Comparison of ENCODE assay signal across 13 cellular contexts in the genomic region with DNA sequence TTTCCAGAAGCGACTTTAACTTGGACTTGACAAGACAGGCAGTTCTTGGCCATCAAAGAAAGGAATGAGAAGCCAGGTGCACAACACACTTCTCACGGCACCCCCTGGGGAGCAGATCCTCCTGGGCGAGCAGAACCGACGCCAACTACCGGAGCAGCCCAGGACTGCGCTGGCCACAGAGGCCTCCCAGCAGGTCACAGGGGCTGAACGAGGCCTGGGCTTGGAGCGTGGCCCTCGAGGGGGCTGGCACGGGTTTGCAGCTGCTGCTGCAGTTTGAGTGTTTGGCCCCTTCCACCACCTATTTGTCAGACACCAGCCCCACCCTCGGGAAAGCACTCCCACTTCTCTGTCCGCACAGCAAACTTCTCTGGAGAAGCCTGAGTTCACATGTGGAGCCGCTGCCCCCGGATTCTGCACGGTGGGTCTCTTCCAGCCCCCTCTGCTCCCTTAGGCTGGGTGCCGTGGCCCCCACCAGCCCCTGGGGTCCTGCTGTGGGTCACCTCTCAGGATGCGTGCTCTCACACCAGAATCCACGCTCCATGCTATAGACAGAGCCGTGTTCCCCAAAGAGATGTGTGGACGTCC.
"Had no signal": no experiment of that assay in that cellular context is flagged by ENCODE, and none has a peak within 500 bp of the region (broad histone marks: within the 10 kb centered on the region; RNA-seq: fewer than 3 reads in every experiment).

No MANE protein-coding gene starts in this region.

- H3K27ac ChIP-seq: adrenal gland, transverse colon, vagina, WERI-Rb-1 had no signal

- H3K27me3 ChIP-seq: adrenal gland, transverse colon, vagina had no signal

- H3K9me3 ChIP-seq: adrenal gland, transverse colon, vagina had no signal

- H3K36me3 ChIP-seq: adrenal gland, transverse colon, vagina, WERI-Rb-1 had no signal

- H3K4me1 ChIP-seq: adrenal gland, transverse colon, vagina had no signal

- H3K4me3 ChIP-seq: adrenal gland, transverse colon, vagina had no signal

- DNase-seq: activated CD4-positive, alpha-beta T cell treated with anti-CD3 and anti-CD28 coated beads for 1 hour; activated CD4-positive, alpha-beta T cell treated with anti-CD3 and anti-CD28 coated beads, Interleukin-2, amount 50 U/mL, for 4 hours; activated gamma-delta T cell treated with Interleukin-2 at 50 U/mL for 16 hours; activated T-cell treated with anti-CD3 and anti-CD28 coated beads, Interleukin-2, amount 50 U/mL, for 72 hours; adrenal gland; effector memory CD8-positive, alpha-beta T cell; immature natural killer cell; nephron progenitor cell; stimulated activated CD4-positive, alpha-beta T cell treated with anti-CD3 and anti-CD28 coated beads, Interleukin-2, amount 100 ng/mL, for 24 hours; stimulated activated naive CD4-positive, alpha-beta T cell treated with Interleukin-2 at 50 U/mL for 16 hours; transverse colon; WERI-Rb-1 had no signal
